Comparison of ENCODE assay signal across 1 cellular context in genomic region chr12:101759396-101760047, GRCh38.
A peak's percentile ranks its signal among the peaks of the same experiment; 100 is the strongest.
TF ChIP-seq lines count a peak whose summit lies in the region.

No MANE protein-coding gene starts in this region.

TF ChIP-seq in K562, 482 proteins besides CTCF, POLR2A, EP300 and RAD21 (continued from another document):
- TF ChIP-seq ZBTB5 (IDR thresholded peaks at IDR 0.05) (no peak), ARID3A (IDR thresholded peaks at IDR 0.05; ENCODE audit: borderline replicate concordance, low read depth, low read length) (peak; percentile 86; the same call in 1 of the 2 replicates)
